18 cellular contexts compared by ENCODE assay signal in genomic region chr20:57570898-57571297, GRCh38. TPM values are rescaled to one million over a fixed set of nuclear protein-coding genes. Genes with fewer than 3 reads are reported as not detected.
DNase-seq lines count a peak whose midpoint lies in the region; ATAC-seq and TF ChIP-seq lines count a peak whose summit lies in the region.
"Had no signal": no experiment of that assay in that cellular context is flagged by ENCODE, and none has a peak within 500 bp of the region (broad histone marks: within the 10 kb centered on the region; RNA-seq: fewer than 3 reads in every experiment).

No MANE protein-coding gene starts in this region.

- peak overlapping the region; percentile 24 to 38 for H3K9ac ChIP-seq in mucosa of rectum (ENCODE audit: low read depth in 1 of 2, low read length in 2 of 2)
- H3K9ac ChIP-seq in subcutaneous abdominal adipose tissue (ENCODE audit: low read length in 5 of 5) = no peak overlapping the region

- no peak overlapping the region for H3K4me3 Mint-ChIP-seq in brain
- H3K4me3 Mint-ChIP-seq: CD14-positive monocyte, IgD-negative memory B cell had no signal

- H3K9me3 Mint-ChIP-seq in brain = peaks cover 0 to 3% (median 0%) of the 10 kb centered on the region in 5 experiments
- H3K9me3 Mint-ChIP-seq: CD14-positive monocyte, IgD-negative memory B cell had no signal

- no peak for ATAC-seq in GM18502 (IDR thresholded peaks at IDR 0.05; ENCODE audit: poor library complexity, unreplicated experiment)
- ATAC-seq: HCT116 had no signal

- H3K36me3 ChIP-seq in mucosa of rectum (ENCODE audit: control insufficient read depth in 2 of 2, insufficient read depth in 2 of 2, low read length in 2 of 2) = peaks cover 0 to 4% of the 10 kb centered on the region in 2 donors
- H3K36me3 ChIP-seq in subcutaneous abdominal adipose tissue (ENCODE audit: control insufficient read depth in 5 of 5, insufficient read depth in 5 of 5, low read length in 5 of 5) = peaks cover 0 to under 1% (median 0%) of the 10 kb centered on the region in 5 donors
- H3K36me3 ChIP-seq: SJSA1 had no signal

- peaks cover 7% of the 10 kb centered on the region for H3K27me3 Mint-ChIP-seq in brain

- H3K27me3 ChIP-seq in mucosa of rectum (ENCODE audit: control insufficient read depth in 2 of 2, insufficient read depth in 2 of 2, low read length in 2 of 2) (no peaks in the 10 kb centered on the region), subcutaneous abdominal adipose tissue (ENCODE audit: control insufficient read depth in 5 of 5, insufficient read depth in 4 of 5, low read length in 5 of 5) (peaks cover 0 to 14% (median 3%) of the 10 kb centered on the region in 5 donors)

- H3K9me3 ChIP-seq in mucosa of rectum (ENCODE audit: control insufficient read depth in 2 of 2, low read length in 2 of 2) (no peaks in the 10 kb centered on the region), subcutaneous abdominal adipose tissue (ENCODE audit: control insufficient read depth in 5 of 5, low read length in 5 of 5) (peaks cover 0 to 1% (median 0%) of the 10 kb centered on the region in 5 donors)
- H3K9me3 ChIP-seq: SJSA1 had no signal

- DNase-seq in NCI-H526 (lab: John Stamatoyannopoulos, UW) = peak; percentile 94 to 95
- DNase-seq in SKM-1 treated with dmso at 0.1 percent for 144 hours (lab: John Stamatoyannopoulos, UW; ENCODE audit: unreplicated experiment) = no peak
- DNase-seq in retina = no peak
- DNase-seq: Karpas-422, NCI-H187 treated with DMSO at 0.1 percent for 48 hours, NCI-H2107, NCI-H446 treated with DMSO at 0.1 percent for 48 hours, NCI-H82, OCI-M1 had no signal

- peak overlapping the region; percentile 64 to 65 for H3K27ac ChIP-seq in mucosa of rectum (ENCODE audit: low read depth in 2 of 2, low read length in 2 of 2)
- peak overlapping the region; percentile 11 for H3K27ac ChIP-seq in subcutaneous abdominal adipose tissue (ENCODE audit: low read depth, low read length)
- H3K27ac ChIP-seq: SJSA1 had no signal

- H3K4me1 Mint-ChIP-seq in brain = peaks cover 25% of the 10 kb centered on the region
- H3K4me1 Mint-ChIP-seq: CD14-positive monocyte, IgD-negative memory B cell had no signal

- H3K4me1 ChIP-seq in mucosa of rectum (ENCODE audit: control insufficient read depth in 2 of 2, insufficient read depth in 2 of 2, low read length in 2 of 2) = peaks cover 29 to 58% of the 10 kb centered on the region in 2 donors
- peaks cover 0 to 19% (median 15%) of the 10 kb centered on the region in 5 donors for H3K4me1 ChIP-seq in subcutaneous abdominal adipose tissue (ENCODE audit: control insufficient read depth in 5 of 5, insufficient read depth in 5 of 5, low read length in 5 of 5)
- H3K4me1 ChIP-seq: SJSA1 had no signal

- TF ChIP-seq CTCF in brain (conservative IDR thresholded peaks at IDR 0.05) = no peak

- H3K4me3 ChIP-seq in mucosa of rectum (ENCODE audit: low read length in 2 of 2) (no peak overlapping the region), subcutaneous abdominal adipose tissue (ENCODE audit: low read depth in 1 of 5, low read length in 5 of 5) (no peak overlapping the region)
- H3K4me3 ChIP-seq: SJSA1 had no signal

- peak overlapping the region; percentile 25 to 77 (median 46) for H3K27ac Mint-ChIP-seq in brain
- H3K27ac Mint-ChIP-seq: CD14-positive monocyte, IgD-negative memory B cell had no signal

- H3K36me3 Mint-ChIP-seq in brain = no peaks in the 10 kb centered on the region
- H3K36me3 Mint-ChIP-seq: CD14-positive monocyte, IgD-negative memory B cell had no signal

RNA-seq across cellular contexts. Expression of gene PCK1, which starts 10.0 kb away (rescaled TPM):
- polyA plus RNA-seq in brain (ENCODE audit: insufficient read depth, low read depth, low replicate concordance) = 0.70 TPM
- polyA plus RNA-seq: CD14-positive monocyte, H1, IgD-negative memory B cell had no signal

RNA-seq across cellular contexts. Expression of gene CTCFL, which starts 46.0 kb away (rescaled TPM):
- not detected for polyA plus RNA-seq in brain (ENCODE audit: insufficient read depth, low read depth, low replicate concordance)
- polyA plus RNA-seq: CD14-positive monocyte, IgD-negative memory B cell had no signal

RNA-seq across cellular contexts. Expression of gene ZBP1, which starts 49.3 kb away (rescaled TPM):
- polyA plus RNA-seq in brain (ENCODE audit: insufficient read depth, low read depth, low replicate concordance) = not detected
- polyA plus RNA-seq: H1 had no signal

Comparison
In these comparisons a context has a peak if more than half of its experiments do, and no peak if none do; other contexts are left out.
1. DNase-seq: peak in NCI-H526 (2 of 2); none in SKM-1 treated with dmso at 0.1 percent for 144 hours (single experiment) and retina (single experiment).
2. H3K9ac ChIP-seq: peak in mucosa of rectum (2 of 2); none in subcutaneous abdominal adipose tissue (0 of 5).